1 cellular context compared by ENCODE assay signal in the genomic region with DNA sequence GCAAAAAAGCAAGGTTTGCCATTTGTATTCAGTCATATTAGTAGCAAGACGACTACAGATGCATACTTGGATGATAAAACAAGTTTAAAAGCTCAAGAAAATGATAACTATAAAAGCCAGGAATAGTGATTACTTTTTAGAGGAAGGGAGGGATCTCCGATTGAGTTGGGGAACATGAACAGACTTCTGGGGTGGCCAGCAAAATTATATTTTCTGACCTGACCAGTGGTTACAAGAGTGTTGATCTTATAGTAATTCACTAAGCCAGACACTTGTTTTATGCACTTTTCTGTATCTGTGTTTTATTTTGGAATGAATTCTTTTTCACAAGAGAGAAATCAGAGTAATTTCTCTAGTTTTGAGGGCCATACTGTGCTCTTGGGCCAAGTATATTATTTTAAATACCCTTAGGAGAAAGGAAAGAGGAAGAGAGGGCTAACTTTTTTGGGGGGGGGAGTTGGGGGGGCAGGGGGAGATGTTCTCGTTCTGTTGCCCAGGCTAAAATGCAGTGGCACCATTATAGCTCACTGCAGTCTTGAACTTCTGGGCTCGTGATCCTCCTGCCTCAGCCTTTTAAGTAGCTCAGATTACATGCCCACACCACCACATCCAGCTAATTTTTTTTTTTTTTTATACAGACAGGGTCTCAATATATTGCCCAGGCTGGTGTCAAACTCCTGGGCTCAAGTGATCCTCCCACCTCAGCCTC.
A peak's percentile ranks its signal among the peaks of the same experiment; 100 is the strongest.
TF ChIP-seq lines count a peak whose summit lies in the region.

No MANE protein-coding gene starts in this region.

TF ChIP-seq in HepG2, 621 proteins besides CTCF, POLR2A, EP300 and RAD21:
- no peak for TF ChIP-seq HOXA5 (CRISPR knock-in tag; IDR thresholded peaks at IDR 0.05)
- TF ChIP-seq, protein P1, sequence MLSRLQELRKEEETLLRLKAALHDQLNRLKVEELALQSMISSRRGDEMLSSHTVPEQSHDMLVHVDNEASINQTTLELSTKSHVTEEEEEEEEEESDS (CRISPR knock-in tag; IDR thresholded peaks at IDR 0.05; ENCODE audit: borderline replicate concordance): no peak
- 0 out of 2 replicates have a peak, but pooled peaks have one; percentile 51 for TF ChIP-seq SSRP1 (CRISPR knock-in tag; IDR thresholded peaks at IDR 0.05)
- TF ChIP-seq RBM22 (optimal IDR thresholded peaks at IDR 0.05; ENCODE audit: low read length): peak; percentile 95
- no peak for TF ChIP-seq TBL1XR1 (IDR thresholded peaks at IDR 0.05; ENCODE audit: borderline replicate concordance, low read length, partially characterized antibody)
- no peak for TF ChIP-seq ZNF350 (CRISPR knock-in tag; IDR thresholded peaks at IDR 0.05; ENCODE audit: borderline replicate concordance, low read depth)
- no peak for TF ChIP-seq TGIF2 (CRISPR knock-in tag; IDR thresholded peaks at IDR 0.05)
- TF ChIP-seq ZNF713 (CRISPR knock-in tag; IDR thresholded peaks at IDR 0.05): no peak
